18 cellular contexts compared by ENCODE assay signal in the genomic region with DNA sequence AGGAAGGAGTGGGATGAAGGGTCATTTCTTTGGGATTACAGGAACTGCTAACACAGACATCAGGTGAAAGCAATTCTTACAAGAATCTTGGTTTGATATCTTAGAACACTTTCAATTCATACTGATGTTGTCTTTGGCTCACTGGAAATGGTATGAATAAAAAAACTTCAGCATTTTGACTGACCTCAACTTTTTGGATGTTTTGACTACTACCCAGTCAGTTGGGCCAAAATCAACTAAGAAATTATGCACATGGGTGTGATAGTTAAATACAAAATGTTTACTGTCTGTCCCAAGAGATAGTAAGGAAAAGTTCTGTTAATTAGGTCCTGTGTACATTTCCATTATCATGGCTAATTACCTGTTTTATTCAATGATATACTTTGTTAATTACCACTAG.
"Had no signal": no experiment of that assay in that cellular context is flagged by ENCODE, and none has a peak within 500 bp of the region (broad histone marks: within the 10 kb centered on the region; RNA-seq: fewer than 3 reads in every experiment).

No MANE protein-coding gene starts in this region.

- H3K36me3 Mint-ChIP-seq: mesothelial cell of epicardium, naive B cell had no signal

- ATAC-seq: effector memory CD8-positive, alpha-beta T cell; foreskin keratinocyte; gastroesophageal sphincter; heart left ventricle; left cardiac atrium; left lung; left ventricle myocardium superior; lower lobe of right lung; mucosa of descending colon had no signal

- DNase-seq: colonic mucosa; cortex of kidney; effector CD8-positive, alpha-beta T cell; effector memory CD8-positive, alpha-beta T cell; endodermal cell; foreskin keratinocyte; heart left ventricle; hippocampal formation; left cardiac atrium; left lung; left ventricle myocardium superior; lower lobe of right lung; mesenchymal stem cell; mucosa of descending colon; naive B cell had no signal

- H3K4me1 Mint-ChIP-seq: mesothelial cell of epicardium, naive B cell had no signal

- H3K9me3 Mint-ChIP-seq: dendritic cell treated with granulocyte-macrophage colony-stimulating factor and Interleukin-4, amounts not matched to agents 40 ng/mL and 50 ng/mL, for 4 days; effector memory CD8-positive, alpha-beta T cell; mesothelial cell of epicardium had no signal

- H3K4me3 Mint-ChIP-seq: dendritic cell treated with granulocyte-macrophage colony-stimulating factor and Interleukin-4, amounts not matched to agents 40 ng/mL and 50 ng/mL, for 4 days; effector memory CD8-positive, alpha-beta T cell; endodermal cell; mesothelial cell of epicardium; naive B cell had no signal

- H3K27ac Mint-ChIP-seq: dendritic cell treated with granulocyte-macrophage colony-stimulating factor and Interleukin-4, amounts not matched to agents 40 ng/mL and 50 ng/mL, for 4 days; effector memory CD8-positive, alpha-beta T cell; endodermal cell; mesothelial cell of epicardium; naive B cell had no signal
